Comparison of ENCODE assay signal across 1 cellular context in the genomic region with DNA sequence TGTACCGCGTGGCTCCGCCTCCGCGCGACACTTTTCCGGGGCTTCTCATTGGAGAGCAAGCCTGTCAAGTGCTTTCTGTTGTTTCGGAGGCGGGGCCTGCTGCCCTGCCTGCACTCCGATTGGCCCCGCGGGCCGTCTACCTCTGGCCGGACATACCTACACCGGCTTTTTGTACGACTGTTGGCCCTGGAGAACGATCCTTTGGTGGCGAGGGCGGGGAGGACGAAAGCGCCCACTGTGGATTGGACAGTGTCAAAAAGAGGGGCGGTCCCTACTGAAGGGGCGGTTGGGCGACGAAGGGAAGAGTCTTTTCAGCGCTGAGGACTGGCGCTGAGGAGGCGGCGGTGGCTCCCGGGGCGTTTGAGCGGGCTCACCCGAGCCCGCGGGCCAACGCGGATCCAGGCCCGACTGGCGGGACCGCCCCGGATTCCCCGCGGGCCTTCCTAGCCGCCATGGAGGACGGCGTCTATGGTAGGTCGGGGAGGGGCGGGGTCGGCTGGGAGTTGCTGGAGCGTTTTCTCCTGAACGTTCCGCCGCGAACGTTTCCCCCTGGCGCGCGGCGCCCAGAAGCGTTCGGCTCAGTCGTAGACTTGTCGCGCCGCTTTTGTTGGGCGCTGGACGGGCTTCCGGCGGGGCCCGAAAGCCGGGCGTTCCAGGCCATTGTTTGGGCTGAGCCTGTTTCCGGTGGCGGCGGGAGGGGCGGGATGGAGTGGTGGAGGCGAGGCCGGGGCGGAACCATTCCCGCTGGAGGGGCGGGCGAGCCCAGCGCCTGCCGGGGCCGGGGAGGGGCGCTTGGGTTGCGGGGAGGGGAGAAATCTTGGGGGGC.
TF ChIP-seq lines count a peak whose summit lies in the region.

A gene with protein sequence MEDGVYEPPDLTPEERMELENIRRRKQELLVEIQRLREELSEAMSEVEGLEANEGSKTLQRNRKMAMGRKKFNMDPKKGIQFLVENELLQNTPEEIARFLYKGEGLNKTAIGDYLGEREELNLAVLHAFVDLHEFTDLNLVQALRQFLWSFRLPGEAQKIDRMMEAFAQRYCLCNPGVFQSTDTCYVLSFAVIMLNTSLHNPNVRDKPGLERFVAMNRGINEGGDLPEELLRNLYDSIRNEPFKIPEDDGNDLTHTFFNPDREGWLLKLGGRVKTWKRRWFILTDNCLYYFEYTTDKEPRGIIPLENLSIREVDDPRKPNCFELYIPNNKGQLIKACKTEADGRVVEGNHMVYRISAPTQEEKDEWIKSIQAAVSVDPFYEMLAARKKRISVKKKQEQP (plus strand): TSS at position 314 of the 826 bp plus-strand sequence. CDS start 139 bp downstream, at position 453.

TF ChIP-seq in K562, 482 proteins besides CTCF, POLR2A, EP300 and RAD21 (continued from another document and continues in another):
- TF ChIP-seq TSC22D4 (tag; IDR thresholded peaks at IDR 0.05) (no peak), NFRKB (IDR thresholded peaks at IDR 0.05; ENCODE audit: low read depth) (peak; percentile 88; the same call in 1 of the 2 replicates), SIX5 (IDR thresholded peaks at IDR 0.05; ENCODE audit: borderline replicate concordance in 1 of 2, insufficient read depth in 1 of 2, low read depth in 1 of 2, low read length in 2 of 2) (no peak), ZNF121 (CRISPR knock-in tag; conservative IDR thresholded peaks at IDR 0.05) (no peak), RBM17 (IDR thresholded peaks at IDR 0.05; ENCODE audit: borderline replicate concordance, low read depth, low read length) (no peak), SMC3 (conservative IDR thresholded peaks at IDR 0.05; ENCODE audit: insufficient read depth, low read depth, low read length) (no peak), ZBTB1 (CRISPR knock-in tag; IDR thresholded peaks at IDR 0.05; ENCODE audit: borderline replicate concordance, low read depth) (peak; percentile 52; the same call in 1 of the 2 replicates), CBFA2T3 (IDR thresholded peaks at IDR 0.05) (no peak), MED1 (CRISPR knock-in tag; IDR thresholded peaks at IDR 0.05; ENCODE audit: borderline replicate concordance) (no peak; the same call in 1 of the 2 replicates), DDX20 (tag; IDR thresholded peaks at IDR 0.05; ENCODE audit: low read depth) (no peak), ASH1L (IDR thresholded peaks at IDR 0.05; ENCODE audit: borderline replicate concordance, low read depth, partially characterized antibody) (peak; percentile 95), IFI16 (CRISPR knock-in tag; IDR thresholded peaks at IDR 0.05) (no peak), NFATC3 (IDR thresholded peaks at IDR 0.05) (no peak), PHF8 (IDR thresholded peaks at IDR 0.05; ENCODE audit: borderline replicate concordance, low read length) (peak; percentile 95), CCNT2 (IDR thresholded peaks at IDR 0.05; ENCODE audit: borderline replicate concordance, extremely low read depth, insufficient read length, low read depth, low read length) (peak; percentile 15), BACH1 (tag; IDR thresholded peaks at IDR 0.05) (no peak)
- TF ChIP-seq, protein P1, sequence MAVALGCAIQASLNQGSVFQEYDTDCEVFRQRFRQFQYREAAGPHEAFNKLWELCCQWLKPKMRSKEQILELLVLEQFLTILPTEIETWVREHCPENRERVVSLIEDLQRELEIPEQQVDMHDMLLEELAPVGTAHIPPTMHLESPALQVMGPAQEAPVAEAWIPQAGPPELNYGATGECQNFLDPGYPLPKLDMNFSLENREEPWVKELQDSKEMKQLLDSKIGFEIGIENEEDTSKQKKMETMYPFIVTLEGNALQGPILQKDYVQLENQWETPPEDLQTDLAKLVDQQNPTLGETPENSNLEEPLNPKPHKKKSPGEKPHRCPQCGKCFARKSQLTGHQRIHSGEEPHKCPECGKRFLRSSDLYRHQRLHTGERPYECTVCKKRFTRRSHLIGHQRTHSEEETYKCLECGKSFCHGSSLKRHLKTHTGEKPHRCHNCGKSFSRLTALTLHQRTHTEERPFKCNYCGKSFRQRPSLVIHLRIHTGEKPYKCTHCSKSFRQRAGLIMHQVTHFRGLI (CRISPR knock-in tag; IDR thresholded peaks at IDR 0.05) = 0 out of 2 replicates have a peak, but pooled peaks have one; percentile 49
- TF ChIP-seq, protein P2, sequence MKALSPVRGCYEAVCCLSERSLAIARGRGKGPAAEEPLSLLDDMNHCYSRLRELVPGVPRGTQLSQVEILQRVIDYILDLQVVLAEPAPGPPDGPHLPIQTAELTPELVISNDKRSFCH (CRISPR knock-in tag; IDR thresholded peaks at IDR 0.05) = no peak
- TF ChIP-seq, protein P2 (tag; IDR thresholded peaks at IDR 0.05) = no peak
- TF ChIP-seq, protein P3, sequence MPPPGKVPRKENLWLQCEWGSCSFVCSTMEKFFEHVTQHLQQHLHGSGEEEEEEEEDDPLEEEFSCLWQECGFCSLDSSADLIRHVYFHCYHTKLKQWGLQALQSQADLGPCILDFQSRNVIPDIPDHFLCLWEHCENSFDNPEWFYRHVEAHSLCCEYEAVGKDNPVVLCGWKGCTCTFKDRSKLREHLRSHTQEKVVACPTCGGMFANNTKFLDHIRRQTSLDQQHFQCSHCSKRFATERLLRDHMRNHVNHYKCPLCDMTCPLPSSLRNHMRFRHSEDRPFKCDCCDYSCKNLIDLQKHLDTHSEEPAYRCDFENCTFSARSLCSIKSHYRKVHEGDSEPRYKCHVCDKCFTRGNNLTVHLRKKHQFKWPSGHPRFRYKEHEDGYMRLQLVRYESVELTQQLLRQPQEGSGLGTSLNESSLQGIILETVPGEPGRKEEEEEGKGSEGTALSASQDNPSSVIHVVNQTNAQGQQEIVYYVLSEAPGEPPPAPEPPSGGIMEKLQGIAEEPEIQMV (tag; conservative IDR thresholded peaks at IDR 0.05; ENCODE audit: low read depth) = no peak
- TF ChIP-seq, protein P4, sequence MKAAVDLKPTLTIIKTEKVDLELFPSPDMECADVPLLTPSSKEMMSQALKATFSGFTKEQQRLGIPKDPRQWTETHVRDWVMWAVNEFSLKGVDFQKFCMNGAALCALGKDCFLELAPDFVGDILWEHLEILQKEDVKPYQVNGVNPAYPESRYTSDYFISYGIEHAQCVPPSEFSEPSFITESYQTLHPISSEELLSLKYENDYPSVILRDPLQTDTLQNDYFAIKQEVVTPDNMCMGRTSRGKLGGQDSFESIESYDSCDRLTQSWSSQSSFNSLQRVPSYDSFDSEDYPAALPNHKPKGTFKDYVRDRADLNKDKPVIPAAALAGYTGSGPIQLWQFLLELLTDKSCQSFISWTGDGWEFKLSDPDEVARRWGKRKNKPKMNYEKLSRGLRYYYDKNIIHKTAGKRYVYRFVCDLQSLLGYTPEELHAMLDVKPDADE (conservative IDR thresholded peaks at IDR 0.05; ENCODE audit: control insufficient read depth, low read depth, low read length) = no peak; the same call in 1 of the 2 replicates
- TF ChIP-seq, protein P5, sequence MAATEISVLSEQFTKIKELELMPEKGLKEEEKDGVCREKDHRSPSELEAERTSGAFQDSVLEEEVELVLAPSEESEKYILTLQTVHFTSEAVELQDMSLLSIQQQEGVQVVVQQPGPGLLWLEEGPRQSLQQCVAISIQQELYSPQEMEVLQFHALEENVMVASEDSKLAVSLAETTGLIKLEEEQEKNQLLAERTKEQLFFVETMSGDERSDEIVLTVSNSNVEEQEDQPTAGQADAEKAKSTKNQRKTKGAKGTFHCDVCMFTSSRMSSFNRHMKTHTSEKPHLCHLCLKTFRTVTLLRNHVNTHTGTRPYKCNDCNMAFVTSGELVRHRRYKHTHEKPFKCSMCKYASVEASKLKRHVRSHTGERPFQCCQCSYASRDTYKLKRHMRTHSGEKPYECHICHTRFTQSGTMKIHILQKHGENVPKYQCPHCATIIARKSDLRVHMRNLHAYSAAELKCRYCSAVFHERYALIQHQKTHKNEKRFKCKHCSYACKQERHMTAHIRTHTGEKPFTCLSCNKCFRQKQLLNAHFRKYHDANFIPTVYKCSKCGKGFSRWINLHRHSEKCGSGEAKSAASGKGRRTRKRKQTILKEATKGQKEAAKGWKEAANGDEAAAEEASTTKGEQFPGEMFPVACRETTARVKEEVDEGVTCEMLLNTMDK (IDR thresholded peaks at IDR 0.05; ENCODE audit: borderline replicate concordance, insufficient read depth, low read depth, low read length, poor library complexity, severe bottlenecking) = no peak
- TF ChIP-seq, protein P6, sequence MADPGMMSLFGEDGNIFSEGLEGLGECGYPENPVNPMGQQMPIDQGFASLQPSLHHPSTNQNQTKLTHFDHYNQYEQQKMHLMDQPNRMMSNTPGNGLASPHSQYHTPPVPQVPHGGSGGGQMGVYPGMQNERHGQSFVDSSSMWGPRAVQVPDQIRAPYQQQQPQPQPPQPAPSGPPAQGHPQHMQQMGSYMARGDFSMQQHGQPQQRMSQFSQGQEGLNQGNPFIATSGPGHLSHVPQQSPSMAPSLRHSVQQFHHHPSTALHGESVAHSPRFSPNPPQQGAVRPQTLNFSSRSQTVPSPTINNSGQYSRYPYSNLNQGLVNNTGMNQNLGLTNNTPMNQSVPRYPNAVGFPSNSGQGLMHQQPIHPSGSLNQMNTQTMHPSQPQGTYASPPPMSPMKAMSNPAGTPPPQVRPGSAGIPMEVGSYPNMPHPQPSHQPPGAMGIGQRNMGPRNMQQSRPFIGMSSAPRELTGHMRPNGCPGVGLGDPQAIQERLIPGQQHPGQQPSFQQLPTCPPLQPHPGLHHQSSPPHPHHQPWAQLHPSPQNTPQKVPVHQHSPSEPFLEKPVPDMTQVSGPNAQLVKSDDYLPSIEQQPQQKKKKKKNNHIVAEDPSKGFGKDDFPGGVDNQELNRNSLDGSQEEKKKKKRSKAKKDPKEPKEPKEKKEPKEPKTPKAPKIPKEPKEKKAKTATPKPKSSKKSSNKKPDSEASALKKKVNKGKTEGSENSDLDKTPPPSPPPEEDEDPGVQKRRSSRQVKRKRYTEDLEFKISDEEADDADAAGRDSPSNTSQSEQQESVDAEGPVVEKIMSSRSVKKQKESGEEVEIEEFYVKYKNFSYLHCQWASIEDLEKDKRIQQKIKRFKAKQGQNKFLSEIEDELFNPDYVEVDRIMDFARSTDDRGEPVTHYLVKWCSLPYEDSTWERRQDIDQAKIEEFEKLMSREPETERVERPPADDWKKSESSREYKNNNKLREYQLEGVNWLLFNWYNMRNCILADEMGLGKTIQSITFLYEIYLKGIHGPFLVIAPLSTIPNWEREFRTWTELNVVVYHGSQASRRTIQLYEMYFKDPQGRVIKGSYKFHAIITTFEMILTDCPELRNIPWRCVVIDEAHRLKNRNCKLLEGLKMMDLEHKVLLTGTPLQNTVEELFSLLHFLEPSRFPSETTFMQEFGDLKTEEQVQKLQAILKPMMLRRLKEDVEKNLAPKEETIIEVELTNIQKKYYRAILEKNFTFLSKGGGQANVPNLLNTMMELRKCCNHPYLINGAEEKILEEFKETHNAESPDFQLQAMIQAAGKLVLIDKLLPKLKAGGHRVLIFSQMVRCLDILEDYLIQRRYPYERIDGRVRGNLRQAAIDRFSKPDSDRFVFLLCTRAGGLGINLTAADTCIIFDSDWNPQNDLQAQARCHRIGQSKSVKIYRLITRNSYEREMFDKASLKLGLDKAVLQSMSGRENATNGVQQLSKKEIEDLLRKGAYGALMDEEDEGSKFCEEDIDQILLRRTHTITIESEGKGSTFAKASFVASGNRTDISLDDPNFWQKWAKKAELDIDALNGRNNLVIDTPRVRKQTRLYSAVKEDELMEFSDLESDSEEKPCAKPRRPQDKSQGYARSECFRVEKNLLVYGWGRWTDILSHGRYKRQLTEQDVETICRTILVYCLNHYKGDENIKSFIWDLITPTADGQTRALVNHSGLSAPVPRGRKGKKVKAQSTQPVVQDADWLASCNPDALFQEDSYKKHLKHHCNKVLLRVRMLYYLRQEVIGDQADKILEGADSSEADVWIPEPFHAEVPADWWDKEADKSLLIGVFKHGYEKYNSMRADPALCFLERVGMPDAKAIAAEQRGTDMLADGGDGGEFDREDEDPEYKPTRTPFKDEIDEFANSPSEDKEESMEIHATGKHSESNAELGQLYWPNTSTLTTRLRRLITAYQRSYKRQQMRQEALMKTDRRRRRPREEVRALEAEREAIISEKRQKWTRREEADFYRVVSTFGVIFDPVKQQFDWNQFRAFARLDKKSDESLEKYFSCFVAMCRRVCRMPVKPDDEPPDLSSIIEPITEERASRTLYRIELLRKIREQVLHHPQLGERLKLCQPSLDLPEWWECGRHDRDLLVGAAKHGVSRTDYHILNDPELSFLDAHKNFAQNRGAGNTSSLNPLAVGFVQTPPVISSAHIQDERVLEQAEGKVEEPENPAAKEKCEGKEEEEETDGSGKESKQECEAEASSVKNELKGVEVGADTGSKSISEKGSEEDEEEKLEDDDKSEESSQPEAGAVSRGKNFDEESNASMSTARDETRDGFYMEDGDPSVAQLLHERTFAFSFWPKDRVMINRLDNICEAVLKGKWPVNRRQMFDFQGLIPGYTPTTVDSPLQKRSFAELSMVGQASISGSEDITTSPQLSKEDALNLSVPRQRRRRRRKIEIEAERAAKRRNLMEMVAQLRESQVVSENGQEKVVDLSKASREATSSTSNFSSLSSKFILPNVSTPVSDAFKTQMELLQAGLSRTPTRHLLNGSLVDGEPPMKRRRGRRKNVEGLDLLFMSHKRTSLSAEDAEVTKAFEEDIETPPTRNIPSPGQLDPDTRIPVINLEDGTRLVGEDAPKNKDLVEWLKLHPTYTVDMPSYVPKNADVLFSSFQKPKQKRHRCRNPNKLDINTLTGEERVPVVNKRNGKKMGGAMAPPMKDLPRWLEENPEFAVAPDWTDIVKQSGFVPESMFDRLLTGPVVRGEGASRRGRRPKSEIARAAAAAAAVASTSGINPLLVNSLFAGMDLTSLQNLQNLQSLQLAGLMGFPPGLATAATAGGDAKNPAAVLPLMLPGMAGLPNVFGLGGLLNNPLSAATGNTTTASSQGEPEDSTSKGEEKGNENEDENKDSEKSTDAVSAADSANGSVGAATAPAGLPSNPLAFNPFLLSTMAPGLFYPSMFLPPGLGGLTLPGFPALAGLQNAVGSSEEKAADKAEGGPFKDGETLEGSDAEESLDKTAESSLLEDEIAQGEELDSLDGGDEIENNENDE (IDR thresholded peaks at IDR 0.05; ENCODE audit: low read depth, low read length) = no peak
